ENCODE assay signal across 8 cellular contexts in the genomic region with DNA sequence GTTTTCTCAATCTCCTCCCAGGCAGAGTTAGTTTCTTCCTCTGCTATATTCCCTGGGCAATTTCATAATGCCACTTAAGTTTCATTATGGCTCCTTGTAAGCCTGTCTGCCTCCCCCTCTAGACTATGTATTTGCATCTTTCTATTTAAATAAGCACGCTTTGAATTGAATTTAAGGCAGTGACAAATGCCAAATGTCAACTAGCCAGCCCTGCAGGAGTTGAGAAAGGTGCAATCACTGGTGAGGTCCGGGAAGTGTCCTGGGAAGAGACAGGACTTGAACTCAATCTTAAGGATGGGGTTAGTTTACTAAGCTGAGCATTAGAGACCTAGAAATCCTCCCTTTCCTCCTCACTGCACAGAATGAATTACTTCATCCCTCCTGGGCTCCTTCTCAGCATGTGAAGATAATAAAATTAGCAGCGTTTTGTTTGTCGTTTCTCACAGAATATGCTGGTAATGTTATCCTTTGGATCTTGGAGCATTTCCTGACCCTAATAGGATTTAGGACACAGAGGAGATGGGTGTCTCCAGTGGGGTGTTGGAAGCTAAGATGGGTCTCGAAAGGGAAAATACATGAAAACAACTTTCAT. TPM values are rescaled to one million over a fixed set of nuclear protein-coding genes. Genes with fewer than 3 reads are reported as not detected.
DNase-seq lines count a peak whose midpoint lies in the region; ATAC-seq and TF ChIP-seq lines count a peak whose summit lies in the region.

No MANE protein-coding gene starts in this region.

- H3K9me3 ChIP-seq in heart left ventricle = no peaks in the 10 kb centered on the region
- H3K9me3 ChIP-seq in hepatocyte (ENCODE audit: low read depth) = no peaks in the 10 kb centered on the region
- no peaks in the 10 kb centered on the region for H3K9me3 ChIP-seq in upper lobe of right lung
- H3K9me3 ChIP-seq in spleen = no peaks in the 10 kb centered on the region

- ATAC-seq in heart left ventricle (no peak), left ventricle myocardium superior (no peak), T-cell (replicated peaks in 1 of 4) (no peak), upper lobe of right lung (no peak)

- TF ChIP-seq CTCF in heart left ventricle (IDR thresholded peaks at IDR 0.05) (no peak), hepatocyte (IDR thresholded peaks at IDR 0.05; ENCODE audit: poor library complexity) (no peak), upper lobe of right lung (IDR thresholded peaks at IDR 0.05) (no peak), spleen (IDR thresholded peaks at IDR 0.05 in 8 of 11, conservative IDR thresholded peaks at IDR 0.05 in 3 of 11) (no peak)

- peak overlapping the region; percentile 83 for H3K4me2 ChIP-seq in hepatocyte

- H2AFZ ChIP-seq in hepatocyte = no peak overlapping the region

- no peaks in the 10 kb centered on the region for H3K9me2 ChIP-seq in hepatocyte (replicated peaks; ENCODE audit: insufficient read depth)

- H3K27ac Mint-ChIP-seq in T-cell = peak overlapping the region; percentile 61 to 73

- peaks cover 29% of the 10 kb centered on the region for H3K79me2 ChIP-seq in hepatocyte

- H3K4me3 ChIP-seq in heart left ventricle (peak overlapping the region in 9 of 12 donors; percentile 70 to 99 (median 89)), hepatocyte (peak overlapping the region; percentile 76), upper lobe of right lung (peak overlapping the region; percentile 78), spleen (peak overlapping the region in 4 of 8 donors; percentile 82 to 99 (median 88))

- CTCF ChIA-PET in T-cell (lab: Charles Lee) = no interaction called here

- peak overlapping the region in 4 of 12 donors; percentile 95 to 99 (median 98) for H3K27ac ChIP-seq in heart left ventricle
- H3K27ac ChIP-seq in hepatocyte = peak overlapping the region; percentile 96
- no peak overlapping the region for H3K27ac ChIP-seq in upper lobe of right lung
- peak overlapping the region in 3 of 8 donors; percentile 92 to 98 (median 98) for H3K27ac ChIP-seq in spleen

- H3K36me3 ChIP-seq in heart left ventricle (peaks cover 0 to 26% (median 13%) of the 10 kb centered on the region in 9 donors), hepatocyte (replicated peaks; ENCODE audit: insufficient read depth, low read depth) (no peaks in the 10 kb centered on the region), upper lobe of right lung (peaks cover 10% of the 10 kb centered on the region), spleen (peaks cover 0 to 24% (median 0%) of the 10 kb centered on the region in 6 donors)

- 60 to 80% (median 73%) methylated on average over 5 of the region's 5 CpGs for WGBS in heart left ventricle, 4 donors
- 48% methylated on average over 5 of the region's 5 CpGs for WGBS in hepatocyte (ENCODE audit: low lambda C conversion rate, missing lambda C conversion rate)
- 65 to 80% (median 71%) methylated on average over 5 of the region's 5 CpGs for WGBS in spleen, 5 donors

- H3K4me1 ChIP-seq in heart left ventricle (peaks cover 0 to 30% (median 8%) of the 10 kb centered on the region in 12 donors), hepatocyte (ENCODE audit: insufficient read depth) (peaks cover 15% of the 10 kb centered on the region), upper lobe of right lung (peaks cover 11% of the 10 kb centered on the region), spleen (peaks cover 5 to 48% (median 15%) of the 10 kb centered on the region in 6 donors)

- H3K27me3 ChIP-seq in heart left ventricle (no peaks in the 10 kb centered on the region), hepatocyte (no peaks in the 10 kb centered on the region), upper lobe of right lung (no peaks in the 10 kb centered on the region), spleen (replicated peaks in 1 of 7) (no peaks in the 10 kb centered on the region)

- intact Hi-C loops in heart left ventricle (cut with DNase I) = no loop called here
- intact Hi-C loops in left ventricle myocardium superior (cut with micrococcal nuclease) = no loop called here
- intact Hi-C loops in upper lobe of right lung (cut with DNase I) = no loop called here
- intact Hi-C loops in spleen (cut with DNase I; ENCODE audit: low total_unique reads) = no loop called here

- POLR2A ChIA-PET in T-cell (lab: Charles Lee) = no interaction called here

- H3K9me3 Mint-ChIP-seq in T-cell = no peaks in the 10 kb centered on the region

- TF ChIP-seq POLR2A in heart left ventricle (IDR thresholded peaks at IDR 0.05) (no peak), spleen (IDR thresholded peaks at IDR 0.05) (no peak)

- H3K4me3 Mint-ChIP-seq in T-cell = peak overlapping the region; percentile 91 to 95 (median 94)

- no peaks in the 10 kb centered on the region for H4K20me1 ChIP-seq in hepatocyte (ENCODE audit: insufficient read depth, poor library complexity, severe bottlenecking)

- H3K36me3 Mint-ChIP-seq in T-cell = peaks cover 8% of the 10 kb centered on the region

- H3K27me3 Mint-ChIP-seq in T-cell = no peaks in the 10 kb centered on the region

- DNase-seq in heart left ventricle = no peak
- DNase-seq in left ventricle myocardium superior = no peak
- DNase-seq in T-cell = no peak
- no peak for DNase-seq in hepatocyte (ENCODE audit: low spot score)
- no peak for DNase-seq in upper lobe of right lung
- DNase-seq in NK-92 treated with Interleukin-12 subunit alpha and Interleukin-12 subunit beta, amount 100 ng/mL, for 24 hours (lab: John Stamatoyannopoulos, UW) = no peak
- DNase-seq in spleen = no peak
- no peak for DNase-seq in NCI-H2196 (lab: John Stamatoyannopoulos, UW; ENCODE audit: unreplicated experiment)

- peaks cover 17 to 19% (median 18%) of the 10 kb centered on the region in 3 donors for H3K4me1 Mint-ChIP-seq in T-cell

RNA-seq across cellular contexts. Expression of gene TCP11L1, which starts 1.6 kb away (rescaled TPM):
- 10 to 100 TPM in 4 of 9 donors, 1 to 10 TPM in 5; 4.8 to 13.9 (median 9.6) TPM for total RNA-seq in heart left ventricle
- polyA plus RNA-seq in heart left ventricle = 1 to 10 TPM; 3.1 to 5.3 TPM
- total RNA-seq in left ventricle myocardium superior = 6.5 TPM
- total RNA-seq in T-cell = 10 to 100 TPM; 12.8 to 20.3 (median 15.1) TPM
- total RNA-seq in hepatocyte = 16.8 and 25.5 TPM in 2 replicates
- polyA plus RNA-seq in hepatocyte = 9.8 and 11.2 TPM in 2 replicates
- 15.7 TPM for total RNA-seq in upper lobe of right lung
- 10 to 100 TPM; 14.4 to 48.2 (median 21.8) TPM for total RNA-seq in spleen
- 1 to 10 TPM; 1.8 to 3.5 (median 2.1) TPM for polyA plus RNA-seq in spleen

RNA-seq across cellular contexts. Expression of gene DEPDC7, which starts 25.3 kb away (rescaled TPM):
- total RNA-seq in heart left ventricle (1 to 10 TPM in 1 of 9 donors, under 1 TPM in 5, not detected in 3; 0.12 to 1.0 (median 0.51) TPM), left ventricle myocardium superior (0.37 TPM), T-cell (1 to 10 TPM; 2.1 to 5.3 (median 2.5) TPM), hepatocyte (21.3 and 21.5 TPM in 2 replicates), upper lobe of right lung (0.81 TPM), spleen (under 1 TPM in 4 of 7 donors, not detected in 3; 0.50 to 0.88 (median 0.62) TPM)
- polyA plus RNA-seq in heart left ventricle (under 1 TPM; 0.17 to 0.38 TPM), hepatocyte (12.1 and 12.5 TPM in 2 replicates), spleen (under 1 TPM; 0.30 to 0.67 (median 0.42) TPM)
